In the genomic region with DNA sequence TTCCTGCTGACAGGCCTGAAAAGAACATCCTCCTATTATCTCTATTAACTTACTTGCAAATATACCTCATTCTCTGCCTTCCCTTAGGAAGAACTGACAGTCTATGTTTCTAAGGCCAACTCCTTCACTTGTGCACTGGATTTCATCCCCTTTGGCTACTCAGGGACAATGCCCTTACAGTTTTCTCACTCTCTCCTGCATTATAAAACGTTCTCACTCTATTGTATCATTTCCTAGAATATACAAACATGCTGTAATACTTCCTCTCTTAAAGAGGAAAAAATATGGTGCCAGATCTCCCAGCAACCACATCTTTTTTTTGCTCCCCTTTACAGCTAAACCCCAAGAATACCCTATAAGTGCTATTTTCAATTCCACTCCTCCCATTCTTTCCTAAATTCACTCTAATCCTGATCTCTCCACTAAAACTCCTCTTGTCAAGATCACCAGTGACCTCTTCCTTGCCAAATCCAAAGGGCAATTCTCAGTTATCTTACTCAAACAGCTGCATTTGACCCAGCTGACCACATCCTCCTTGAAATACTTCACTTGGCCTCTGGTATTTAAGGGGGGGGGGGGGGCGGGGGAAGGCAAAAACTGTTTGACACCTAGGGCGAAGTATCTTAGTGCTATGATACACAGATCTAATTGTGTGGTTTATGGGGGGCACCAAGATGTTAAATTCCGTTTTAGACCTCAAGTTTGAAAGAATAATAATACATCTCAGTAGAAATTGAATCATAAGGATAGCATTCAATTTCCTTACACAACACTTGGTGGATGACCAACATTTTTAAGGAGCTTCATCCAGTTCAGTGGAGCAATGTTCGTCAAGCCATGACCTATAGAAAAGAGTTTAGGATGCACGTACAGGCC, we compare ENCODE assay signal across 1 cellular context.
A peak's percentile ranks its signal among the peaks of the same experiment; 100 is the strongest.
TF ChIP-seq lines count a peak whose summit lies in the region.

No MANE protein-coding gene starts in this region.

TF ChIP-seq in K562, 482 proteins besides CTCF, POLR2A, EP300 and RAD21 (continued from another document and continues in another):
- TF ChIP-seq ZNF589 (CRISPR knock-in tag; IDR thresholded peaks at IDR 0.05; ENCODE audit: low read depth): no peak; the same call in 1 of the 2 replicates
- peak; percentile 38; the same call in 1 of the 2 replicates for TF ChIP-seq BCOR (IDR thresholded peaks at IDR 0.05)
- peak; percentile 72; the same call in 1 of the 2 replicates for TF ChIP-seq FOXM1 (IDR thresholded peaks at IDR 0.05; ENCODE audit: low read depth)
- TF ChIP-seq FOXM1 (CRISPR knock-in tag; IDR thresholded peaks at IDR 0.05; ENCODE audit: low read depth): no peak
- peak; percentile 26 to 83; a peak in 1 of 4 replicates for TF ChIP-seq SIN3A (IDR thresholded peaks at IDR 0.05; ENCODE audit: borderline replicate concordance in 2 of 2, control insufficient read depth in 1 of 2, low read depth in 2 of 2, low read length in 2 of 2)
- no peak for TF ChIP-seq SFPQ (IDR thresholded peaks at IDR 0.05; ENCODE audit: low read depth, low read length)
- peak; percentile 79 for TF ChIP-seq TAF9B (IDR thresholded peaks at IDR 0.05; ENCODE audit: partially characterized antibody)
- TF ChIP-seq CHD4 (IDR thresholded peaks at IDR 0.05; ENCODE audit: insufficient read depth, insufficient replicate concordance, low read depth, low read length, poor library complexity, severe bottlenecking): no peak
- no peak for TF ChIP-seq XRCC5 (IDR thresholded peaks at IDR 0.05; ENCODE audit: low read depth, low read length)
- TF ChIP-seq ZNF584 (CRISPR knock-in tag; IDR thresholded peaks at IDR 0.05; ENCODE audit: low read depth): peak; percentile 46; the same call in 1 of the 2 replicates
- TF ChIP-seq MBD2 (IDR thresholded peaks at IDR 0.05; ENCODE audit: borderline replicate concordance, low read depth): peak; percentile 21; the same call in 1 of the 2 replicates
- TF ChIP-seq MAFK (IDR thresholded peaks at IDR 0.05; ENCODE audit: low read length): no peak
- TF ChIP-seq ZNF280A (IDR thresholded peaks at IDR 0.05; ENCODE audit: low read depth, partially characterized antibody): no peak
- TF ChIP-seq LCOR (CRISPR knock-in tag; IDR thresholded peaks at IDR 0.05): peak; percentile 64; the same call in 1 of the 2 replicates
- TF ChIP-seq ZBTB9 (CRISPR knock-in tag; IDR thresholded peaks at IDR 0.05): no peak
- no peak; the same call in 1 of the 2 replicates for TF ChIP-seq ZNF740 (CRISPR knock-in tag; IDR thresholded peaks at IDR 0.05)
- peak in 1 of 2 experiments; percentile 35; a peak in 1 of 4 replicates for TF ChIP-seq ZNF740 (tag; IDR thresholded peaks at IDR 0.05)
- TF ChIP-seq RCOR1 (IDR thresholded peaks at IDR 0.05; ENCODE audit: borderline replicate concordance in 1 of 2, low read depth in 2 of 2, low read length in 2 of 2): peak in 1 of 2 experiments; percentile 95; a peak in 3 of 4 replicates
- TF ChIP-seq EHMT2 (IDR thresholded peaks at IDR 0.05): 0 out of 2 replicates have a peak, but pooled peaks have one; percentile 41
- 0 out of 2 replicates have a peak, but pooled peaks have one; percentile 6 for TF ChIP-seq CREM (IDR thresholded peaks at IDR 0.05; ENCODE audit: low read depth)
- TF ChIP-seq ZNF133 (CRISPR knock-in tag; IDR thresholded peaks at IDR 0.05): no peak
- 0 out of 2 replicates have a peak, but pooled peaks have one; percentile 53 for TF ChIP-seq ETV5 (CRISPR knock-in tag; IDR thresholded peaks at IDR 0.05; ENCODE audit: low read depth)
- no peak for TF ChIP-seq ZNF512 (tag; IDR thresholded peaks at IDR 0.05)
- no peak for TF ChIP-seq SIX5 (IDR thresholded peaks at IDR 0.05; ENCODE audit: borderline replicate concordance in 1 of 2, insufficient read depth in 1 of 2, low read depth in 1 of 2, low read length in 2 of 2)
- TF ChIP-seq RBM17 (IDR thresholded peaks at IDR 0.05; ENCODE audit: borderline replicate concordance, low read depth, low read length): no peak
- TF ChIP-seq ARID2 (IDR thresholded peaks at IDR 0.05): 0 out of 2 replicates have a peak, but pooled peaks have one; percentile 20
- peak; percentile 73 for TF ChIP-seq NR2C1 (IDR thresholded peaks at IDR 0.05)
- peak; percentile 64 for TF ChIP-seq NR2C1 (tag; IDR thresholded peaks at IDR 0.05)
- TF ChIP-seq MCM2 (IDR thresholded peaks at IDR 0.05; ENCODE audit: low read depth): no peak
- TF ChIP-seq CBX5 (IDR thresholded peaks at IDR 0.05; ENCODE audit: borderline replicate concordance, low read depth): no peak
- TF ChIP-seq ZNF212 (CRISPR knock-in tag; IDR thresholded peaks at IDR 0.05): no peak
- TF ChIP-seq FOXA1 (IDR thresholded peaks at IDR 0.05; ENCODE audit: borderline replicate concordance): no peak
- TF ChIP-seq SP2 (IDR thresholded peaks at IDR 0.05; ENCODE audit: extremely low read depth, low read depth, low read length, poor library complexity, severe bottlenecking): no peak
- TF ChIP-seq TFAM (CRISPR knock-in tag; conservative IDR thresholded peaks at IDR 0.05): no peak
- TF ChIP-seq, protein P1, sequence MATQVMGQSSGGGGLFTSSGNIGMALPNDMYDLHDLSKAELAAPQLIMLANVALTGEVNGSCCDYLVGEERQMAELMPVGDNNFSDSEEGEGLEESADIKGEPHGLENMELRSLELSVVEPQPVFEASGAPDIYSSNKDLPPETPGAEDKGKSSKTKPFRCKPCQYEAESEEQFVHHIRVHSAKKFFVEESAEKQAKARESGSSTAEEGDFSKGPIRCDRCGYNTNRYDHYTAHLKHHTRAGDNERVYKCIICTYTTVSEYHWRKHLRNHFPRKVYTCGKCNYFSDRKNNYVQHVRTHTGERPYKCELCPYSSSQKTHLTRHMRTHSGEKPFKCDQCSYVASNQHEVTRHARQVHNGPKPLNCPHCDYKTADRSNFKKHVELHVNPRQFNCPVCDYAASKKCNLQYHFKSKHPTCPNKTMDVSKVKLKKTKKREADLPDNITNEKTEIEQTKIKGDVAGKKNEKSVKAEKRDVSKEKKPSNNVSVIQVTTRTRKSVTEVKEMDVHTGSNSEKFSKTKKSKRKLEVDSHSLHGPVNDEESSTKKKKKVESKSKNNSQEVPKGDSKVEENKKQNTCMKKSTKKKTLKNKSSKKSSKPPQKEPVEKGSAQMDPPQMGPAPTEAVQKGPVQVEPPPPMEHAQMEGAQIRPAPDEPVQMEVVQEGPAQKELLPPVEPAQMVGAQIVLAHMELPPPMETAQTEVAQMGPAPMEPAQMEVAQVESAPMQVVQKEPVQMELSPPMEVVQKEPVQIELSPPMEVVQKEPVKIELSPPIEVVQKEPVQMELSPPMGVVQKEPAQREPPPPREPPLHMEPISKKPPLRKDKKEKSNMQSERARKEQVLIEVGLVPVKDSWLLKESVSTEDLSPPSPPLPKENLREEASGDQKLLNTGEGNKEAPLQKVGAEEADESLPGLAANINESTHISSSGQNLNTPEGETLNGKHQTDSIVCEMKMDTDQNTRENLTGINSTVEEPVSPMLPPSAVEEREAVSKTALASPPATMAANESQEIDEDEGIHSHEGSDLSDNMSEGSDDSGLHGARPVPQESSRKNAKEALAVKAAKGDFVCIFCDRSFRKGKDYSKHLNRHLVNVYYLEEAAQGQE (CRISPR knock-in tag; IDR thresholded peaks at IDR 0.05; ENCODE audit: low read depth): no peak
- peak; percentile 19; the same call in 1 of the 2 replicates for TF ChIP-seq ZNF764 (CRISPR knock-in tag; IDR thresholded peaks at IDR 0.05; ENCODE audit: low read depth)
- TF ChIP-seq SOX6 (IDR thresholded peaks at IDR 0.05): peak; percentile 69
- TF ChIP-seq NELFE (IDR thresholded peaks at IDR 0.05; ENCODE audit: insufficient read depth, insufficient read length): no peak
- TF ChIP-seq, protein P2, sequence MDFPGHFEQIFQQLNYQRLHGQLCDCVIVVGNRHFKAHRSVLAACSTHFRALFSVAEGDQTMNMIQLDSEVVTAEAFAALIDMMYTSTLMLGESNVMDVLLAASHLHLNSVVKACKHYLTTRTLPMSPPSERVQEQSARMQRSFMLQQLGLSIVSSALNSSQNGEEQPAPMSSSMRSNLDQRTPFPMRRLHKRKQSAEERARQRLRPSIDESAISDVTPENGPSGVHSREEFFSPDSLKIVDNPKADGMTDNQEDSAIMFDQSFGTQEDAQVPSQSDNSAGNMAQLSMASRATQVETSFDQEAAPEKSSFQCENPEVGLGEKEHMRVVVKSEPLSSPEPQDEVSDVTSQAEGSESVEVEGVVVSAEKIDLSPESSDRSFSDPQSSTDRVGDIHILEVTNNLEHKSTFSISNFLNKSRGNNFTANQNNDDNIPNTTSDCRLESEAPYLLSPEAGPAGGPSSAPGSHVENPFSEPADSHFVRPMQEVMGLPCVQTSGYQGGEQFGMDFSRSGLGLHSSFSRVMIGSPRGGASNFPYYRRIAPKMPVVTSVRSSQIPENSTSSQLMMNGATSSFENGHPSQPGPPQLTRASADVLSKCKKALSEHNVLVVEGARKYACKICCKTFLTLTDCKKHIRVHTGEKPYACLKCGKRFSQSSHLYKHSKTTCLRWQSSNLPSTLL (IDR thresholded peaks at IDR 0.05): no peak
- TF ChIP-seq BMI1 (IDR thresholded peaks at IDR 0.05; ENCODE audit: low read length): no peak
- TF ChIP-seq ZNF277 (CRISPR knock-in tag; IDR thresholded peaks at IDR 0.05; ENCODE audit: borderline replicate concordance): no peak
- no peak for TF ChIP-seq CBX1 (IDR thresholded peaks at IDR 0.05; ENCODE audit: low read depth)
- no peak for TF ChIP-seq ZNF785 (CRISPR knock-in tag; IDR thresholded peaks at IDR 0.05)
- TF ChIP-seq CHD2 (IDR thresholded peaks at IDR 0.05; ENCODE audit: low read depth, low read length): no peak
- 0 out of 2 replicates have a peak, but pooled peaks have one; percentile 26 for TF ChIP-seq FOXJ2 (tag; IDR thresholded peaks at IDR 0.05)
- no peak for TF ChIP-seq POU5F1 (IDR thresholded peaks at IDR 0.05; ENCODE audit: borderline replicate concordance, low read depth, low read length, partially characterized antibody)
- no peak for TF ChIP-seq PTBP1 (IDR thresholded peaks at IDR 0.05; ENCODE audit: low read depth, low read length)
